ENCODE assay signal across 1 cellular context in the genomic region with DNA sequence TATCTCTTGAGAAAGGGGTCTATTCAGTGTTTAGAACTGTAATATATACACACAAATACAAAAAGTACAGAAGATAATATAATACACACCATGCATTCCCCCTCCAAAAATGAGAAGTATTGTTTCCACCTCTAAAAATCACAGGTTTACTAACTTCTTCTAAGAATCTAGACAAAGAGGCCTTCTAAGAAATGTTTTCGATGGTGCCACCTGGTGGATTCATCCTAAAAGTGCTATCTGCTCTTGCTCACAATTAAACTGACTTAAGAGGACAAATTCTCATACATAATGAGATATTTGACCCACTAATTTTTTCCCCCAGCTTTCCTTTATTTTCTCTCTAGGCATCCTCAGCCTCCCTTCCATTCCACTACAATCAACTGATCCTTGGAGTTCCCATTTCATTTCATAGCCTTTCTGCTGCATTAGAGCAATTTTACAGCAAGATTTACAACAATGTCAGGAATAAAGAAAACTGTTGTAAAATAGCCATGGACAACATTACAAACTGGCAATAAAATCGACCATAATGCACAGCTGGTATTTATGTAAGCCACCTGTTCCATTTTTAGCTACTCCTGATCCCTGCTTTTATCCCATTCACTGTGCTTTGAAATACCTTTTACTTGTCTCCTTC.
TF ChIP-seq lines count a peak whose summit lies in the region.

No MANE protein-coding gene starts in this region.

TF ChIP-seq in WTC11, 78 proteins besides CTCF, POLR2A, EP300 and RAD21 (continued from another document):
- TF ChIP-seq, protein P1, sequence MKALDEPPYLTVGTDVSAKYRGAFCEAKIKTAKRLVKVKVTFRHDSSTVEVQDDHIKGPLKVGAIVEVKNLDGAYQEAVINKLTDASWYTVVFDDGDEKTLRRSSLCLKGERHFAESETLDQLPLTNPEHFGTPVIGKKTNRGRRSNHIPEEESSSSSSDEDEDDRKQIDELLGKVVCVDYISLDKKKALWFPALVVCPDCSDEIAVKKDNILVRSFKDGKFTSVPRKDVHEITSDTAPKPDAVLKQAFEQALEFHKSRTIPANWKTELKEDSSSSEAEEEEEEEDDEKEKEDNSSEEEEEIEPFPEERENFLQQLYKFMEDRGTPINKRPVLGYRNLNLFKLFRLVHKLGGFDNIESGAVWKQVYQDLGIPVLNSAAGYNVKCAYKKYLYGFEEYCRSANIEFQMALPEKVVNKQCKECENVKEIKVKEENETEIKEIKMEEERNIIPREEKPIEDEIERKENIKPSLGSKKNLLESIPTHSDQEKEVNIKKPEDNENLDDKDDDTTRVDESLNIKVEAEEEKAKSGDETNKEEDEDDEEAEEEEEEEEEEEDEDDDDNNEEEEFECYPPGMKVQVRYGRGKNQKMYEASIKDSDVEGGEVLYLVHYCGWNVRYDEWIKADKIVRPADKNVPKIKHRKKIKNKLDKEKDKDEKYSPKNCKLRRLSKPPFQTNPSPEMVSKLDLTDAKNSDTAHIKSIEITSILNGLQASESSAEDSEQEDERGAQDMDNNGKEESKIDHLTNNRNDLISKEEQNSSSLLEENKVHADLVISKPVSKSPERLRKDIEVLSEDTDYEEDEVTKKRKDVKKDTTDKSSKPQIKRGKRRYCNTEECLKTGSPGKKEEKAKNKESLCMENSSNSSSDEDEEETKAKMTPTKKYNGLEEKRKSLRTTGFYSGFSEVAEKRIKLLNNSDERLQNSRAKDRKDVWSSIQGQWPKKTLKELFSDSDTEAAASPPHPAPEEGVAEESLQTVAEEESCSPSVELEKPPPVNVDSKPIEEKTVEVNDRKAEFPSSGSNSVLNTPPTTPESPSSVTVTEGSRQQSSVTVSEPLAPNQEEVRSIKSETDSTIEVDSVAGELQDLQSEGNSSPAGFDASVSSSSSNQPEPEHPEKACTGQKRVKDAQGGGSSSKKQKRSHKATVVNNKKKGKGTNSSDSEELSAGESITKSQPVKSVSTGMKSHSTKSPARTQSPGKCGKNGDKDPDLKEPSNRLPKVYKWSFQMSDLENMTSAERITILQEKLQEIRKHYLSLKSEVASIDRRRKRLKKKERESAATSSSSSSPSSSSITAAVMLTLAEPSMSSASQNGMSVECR (CRISPR knock-in tag; IDR thresholded peaks at IDR 0.05; ENCODE audit: borderline replicate concordance), result no peak
- no peak for TF ChIP-seq NR1H2 (CRISPR knock-in tag; IDR thresholded peaks at IDR 0.05)
